ENCODE assay signal across 18 cellular contexts in genomic region chr18:63135101-63135500, GRCh38.
DNase-seq lines count a peak whose midpoint lies in the region; ATAC-seq and TF ChIP-seq lines count a peak whose summit lies in the region.
"Had no signal": no experiment of that assay in that cellular context is flagged by ENCODE, and none has a peak within 500 bp of the region (broad histone marks: within the 10 kb centered on the region; RNA-seq: fewer than 3 reads in every experiment).

No MANE protein-coding gene starts in this region.

- no peak overlapping the region for H3K9ac ChIP-seq in Karpas-422 (ENCODE audit: low read length)
- H3K9ac ChIP-seq: parathyroid adenoma had no signal

- no peaks in the 10 kb centered on the region for H3K9me3 Mint-ChIP-seq in activated naive CD8-positive, alpha-beta T cell (ENCODE audit: low read depth)
- peaks cover 4% of the 10 kb centered on the region for H3K9me3 Mint-ChIP-seq in activated naive CD8-positive, alpha-beta T cell treated with anti-CD3 and anti-CD28 coated beads for 36 hours
- no peaks in the 10 kb centered on the region for H3K9me3 Mint-ChIP-seq in central memory CD8-positive, alpha-beta T cell
- no peaks in the 10 kb centered on the region for H3K9me3 Mint-ChIP-seq in immature natural killer cell
- H3K9me3 Mint-ChIP-seq: endodermal cell, nephron progenitor cell had no signal

- H3K27me3 ChIP-seq in Karpas-422 (ENCODE audit: low read length) (no peaks in the 10 kb centered on the region), spleen (replicated peaks in 1 of 7) (no peaks in the 10 kb centered on the region)
- H3K27me3 ChIP-seq: brain microvascular endothelial cell, colonic mucosa, right lobe of liver had no signal

- no peaks in the 10 kb centered on the region for H3K9me2 ChIP-seq in Karpas-422 (replicated peaks; ENCODE audit: insufficient read depth, low read length)

- H4K20me1 ChIP-seq in Karpas-422 (ENCODE audit: insufficient read depth, low read depth, low read length) = no peaks in the 10 kb centered on the region; the same call in 1 of the 2 replicates

- intact Hi-C loops in spleen (cut with DNase I; ENCODE audit: low total_unique reads) = no loop called here

- TF ChIP-seq POLR2A in spleen (IDR thresholded peaks at IDR 0.05) = no peak

- DNase-seq in activated naive CD8-positive, alpha-beta T cell treated with anti-CD3 and anti-CD28 coated beads for 36 hours = no peak
- DNase-seq in Karpas-422 (no peak), spleen (no peak), NCI-H748 (lab: John Stamatoyannopoulos, UW; ENCODE audit: unreplicated experiment) (no peak), immature natural killer cell (no peak)
- DNase-seq in central memory CD8-positive, alpha-beta T cell (ENCODE audit: low spot score in 2 of 2) = no peak
- DNase-seq: brain microvascular endothelial cell, colonic mucosa, endodermal cell, left colon, NCI-H1417, NCI-H774, nephron progenitor cell, OCI-M1, right lobe of liver, SHP77 treated with DMSO at 0.1 percent for 48 hours had no signal

- no peak for ATAC-seq in central memory CD8-positive, alpha-beta T cell (replicated peaks; ENCODE audit: extremely low read depth, poor library complexity, severe bottlenecking)
- ATAC-seq: left colon, right lobe of liver had no signal

- H3K9me3 ChIP-seq in Karpas-422 (ENCODE audit: low read length) (no peaks in the 10 kb centered on the region), spleen (no peaks in the 10 kb centered on the region)
- H3K9me3 ChIP-seq: colonic mucosa, right lobe of liver had no signal

- no peak for TF ChIP-seq CTCF in spleen (IDR thresholded peaks at IDR 0.05 in 8 of 11, conservative IDR thresholded peaks at IDR 0.05 in 3 of 11)

- H3K4me3 ChIP-seq in Karpas-422 (ENCODE audit: low read length) (no peak overlapping the region), spleen (no peak overlapping the region)
- H3K4me3 ChIP-seq: colonic mucosa, right lobe of liver had no signal

- H3K4me1 Mint-ChIP-seq in activated naive CD8-positive, alpha-beta T cell (ENCODE audit: low read depth) = peaks cover 73% of the 10 kb centered on the region
- H3K4me1 Mint-ChIP-seq in activated naive CD8-positive, alpha-beta T cell treated with anti-CD3 and anti-CD28 coated beads for 36 hours = peaks cover 57% of the 10 kb centered on the region
- H3K4me1 Mint-ChIP-seq in central memory CD8-positive, alpha-beta T cell = peaks cover 40% of the 10 kb centered on the region
- peaks cover 40 to 48% of the 10 kb centered on the region in 2 donors for H3K4me1 Mint-ChIP-seq in immature natural killer cell

- H3K4me1 ChIP-seq in Karpas-422 (ENCODE audit: low read length) (peaks cover 99% of the 10 kb centered on the region), spleen (peaks cover 25 to 79% (median 54%) of the 10 kb centered on the region in 6 donors)

- no peaks in the 10 kb centered on the region for H3K27me3 Mint-ChIP-seq in activated naive CD8-positive, alpha-beta T cell
- H3K27me3 Mint-ChIP-seq in activated naive CD8-positive, alpha-beta T cell treated with anti-CD3 and anti-CD28 coated beads for 36 hours = no peaks in the 10 kb centered on the region
- H3K27me3 Mint-ChIP-seq in central memory CD8-positive, alpha-beta T cell = no peaks in the 10 kb centered on the region
- H3K27me3 Mint-ChIP-seq in immature natural killer cell (ENCODE audit: low read depth in 3 of 3) = peaks cover 0 to 2% (median 0%) of the 10 kb centered on the region in 3 donors

- H3K36me3 ChIP-seq in Karpas-422 (ENCODE audit: insufficient read depth, low read length) (no peaks in the 10 kb centered on the region), spleen (no peaks in the 10 kb centered on the region)
- H3K36me3 ChIP-seq: brain microvascular endothelial cell, colonic mucosa, right lobe of liver had no signal

- WGBS in spleen, 5 donors = 57 to 77% (median 63%) methylated on average over 3 of the region's 3 CpGs

- H3K4me3 Mint-ChIP-seq in activated naive CD8-positive, alpha-beta T cell = no peak overlapping the region
- H3K4me3 Mint-ChIP-seq in activated naive CD8-positive, alpha-beta T cell treated with anti-CD3 and anti-CD28 coated beads for 36 hours = no peak overlapping the region
- H3K4me3 Mint-ChIP-seq in central memory CD8-positive, alpha-beta T cell = no peak overlapping the region
- no peak overlapping the region for H3K4me3 Mint-ChIP-seq in immature natural killer cell
- H3K4me3 Mint-ChIP-seq: endodermal cell, nephron progenitor cell had no signal

- H3K36me3 Mint-ChIP-seq in activated naive CD8-positive, alpha-beta T cell = peaks cover 12% of the 10 kb centered on the region
- peaks cover 31% of the 10 kb centered on the region for H3K36me3 Mint-ChIP-seq in activated naive CD8-positive, alpha-beta T cell treated with anti-CD3 and anti-CD28 coated beads for 36 hours
- H3K36me3 Mint-ChIP-seq in central memory CD8-positive, alpha-beta T cell (ENCODE audit: insufficient read depth) = peaks cover 14% of the 10 kb centered on the region
- H3K36me3 Mint-ChIP-seq in immature natural killer cell = no peaks in the 10 kb centered on the region

- H3K79me2 ChIP-seq in Karpas-422 (ENCODE audit: low read length) = peaks cover 73% of the 10 kb centered on the region

- H3K27ac ChIP-seq in Karpas-422 (ENCODE audit: low read length) (peak overlapping the region; percentile 91), spleen (peak overlapping the region in 1 of 8 donors; percentile 6)
- H3K27ac ChIP-seq: brain microvascular endothelial cell, colonic mucosa, parathyroid adenoma, right lobe of liver had no signal

- H2AFZ ChIP-seq in Karpas-422 (ENCODE audit: low read length) = no peak overlapping the region
- H2AFZ ChIP-seq: parathyroid adenoma had no signal

- H3K27ac Mint-ChIP-seq in activated naive CD8-positive, alpha-beta T cell = peak overlapping the region; percentile 92
- H3K27ac Mint-ChIP-seq in activated naive CD8-positive, alpha-beta T cell treated with anti-CD3 and anti-CD28 coated beads for 36 hours = no peak overlapping the region
- H3K27ac Mint-ChIP-seq in central memory CD8-positive, alpha-beta T cell (ENCODE audit: low read depth) = peak overlapping the region; percentile 52
- peak overlapping the region in 3 of 6 donors; percentile 20 to 71 (median 47) for H3K27ac Mint-ChIP-seq in immature natural killer cell
- H3K27ac Mint-ChIP-seq: endodermal cell, nephron progenitor cell had no signal

- no peak overlapping the region for H3K4me2 ChIP-seq in Karpas-422 (ENCODE audit: low read depth, low read length, poor library complexity, severe bottlenecking)
